ENCODE assay signal across 23 cellular contexts in the genomic region with DNA sequence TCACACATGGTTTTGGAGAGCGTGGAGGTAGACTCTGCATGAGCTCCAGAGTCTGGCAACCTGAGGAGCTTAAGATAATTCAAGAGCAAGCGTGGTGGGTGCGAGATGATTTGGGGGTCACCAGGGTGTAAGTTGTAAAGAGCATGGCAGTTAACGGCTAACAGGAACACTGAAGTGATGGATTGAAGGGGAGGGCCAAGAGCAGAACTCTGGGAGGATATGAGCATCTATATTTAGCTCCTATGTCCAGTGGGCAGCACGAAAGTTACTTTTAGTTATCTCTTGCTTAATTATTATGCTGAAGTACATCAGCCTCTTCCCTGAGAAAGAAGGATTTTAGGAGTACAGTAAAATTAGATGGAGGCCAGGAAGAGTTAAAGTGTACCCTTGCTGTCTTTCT.
"Had no signal": no experiment of that assay in that cellular context is flagged by ENCODE, and none has a peak within 500 bp of the region (broad histone marks: within the 10 kb centered on the region; RNA-seq: fewer than 3 reads in every experiment).

No MANE protein-coding gene starts in this region.

- H3K36me3 ChIP-seq: MG63, SJCRH30 had no signal

- H3K27ac ChIP-seq: SJCRH30 had no signal

- H3K27me3 ChIP-seq: MG63, SJCRH30 had no signal

- H3K9me3 ChIP-seq: MG63, SJCRH30 had no signal

- H3K4me1 ChIP-seq: SJCRH30 had no signal

- ATAC-seq: HepG2, SK-N-SH treated with all-trans-retinoic acid at 6 μM for 48 hours had no signal

- H3K4me3 ChIP-seq: MG63, SJCRH30 had no signal

- DNase-seq: IMR-90, Karpas-422, KG1, MG63, NCI-H1092, NCI-H1105 treated with DMSO at 0.1 percent for 48 hours, NCI-H1417 treated with DMSO at 0.1 percent for 48 hours, NCI-H146, NCI-H1694 treated with DMSO at 0.1 percent for 48 hours, NCI-H1930, NCI-H2081, NCI-H2107, NCI-H2227 treated with DMSO at 0.1 percent for 48 hours, NCI-H446, NCI-H510A, NCI-H524 treated with DMSO at 0.1 percent for 48 hours, NCI-H69, NCI-H774, RPMI8226, SHP77 treated with DMSO at 0.1 percent for 48 hours, SJCRH30 had no signal
